In genomic region chr15:43441316-43441715, GRCh38 we compare ENCODE assay signal across 8 cellular contexts. TPM values are rescaled to one million over a fixed set of nuclear protein-coding genes. Genes with fewer than 3 reads are reported as not detected.
A peak's percentile ranks its signal among the peaks of the same experiment; 100 is the strongest.
DNase-seq lines count a peak whose midpoint lies in the region; ATAC-seq, FAIRE-seq and TF ChIP-seq lines count a peak whose summit lies in the region.

No MANE protein-coding gene starts in this region.

- no peaks in the 10 kb centered on the region for H3K27me3 ChIP-seq in HAP-1 (ENCODE audit: low read depth)
- H3K27me3 ChIP-seq in keratinocyte (ENCODE audit: control insufficient read depth, extremely low read depth, insufficient read depth, low read length): no peaks in the 10 kb centered on the region
- H3K27me3 ChIP-seq in foreskin keratinocyte: no peaks in the 10 kb centered on the region

- dilution Hi-C loops in keratinocyte (cut with MboI; ENCODE audit: extremely low pct_ligation_motif_present, low sequenced_read_pairs): no loop called here

- intact Hi-C loops in activated T-helper 1 cell treated with anti-CD3 and anti-CD28 coated beads, Interleukin-12 subunit alpha, Interleukin-12 subunit beta, Interleukin-2, Interleukin-4 antibody, amounts not matched to agents 30 ng/mL and 10 ng/mL and 1 ng/mL, durations not matched to agents 14 hours and 24 hours and 36 hours (cut with micrococcal nuclease): loop anchor here (1.0 kb wide), 5 partner anchors 9 to 308 kb away; no protein-coding TSS in a partner anchor

- ATAC-seq in foreskin keratinocyte: no peak
- ATAC-seq in GM21717 (IDR thresholded peaks at IDR 0.05; ENCODE audit: unreplicated experiment): no peak
- no peak for ATAC-seq in effector memory CD8-positive, alpha-beta T cell (replicated peaks)

- H3K4me2 ChIP-seq in keratinocyte (ENCODE audit: control insufficient read depth, extremely low read depth, insufficient read depth, low read depth, low read length): peak overlapping the region; percentile 58

- H3K4me1 ChIP-seq in HAP-1 (peaks cover 12% of the 10 kb centered on the region), keratinocyte (ENCODE audit: control insufficient read depth, extremely low read depth, insufficient read depth, low read length) (peaks cover 9% of the 10 kb centered on the region), foreskin keratinocyte (peaks cover 8% of the 10 kb centered on the region)

- peak overlapping the region; percentile 4 for H3K9ac ChIP-seq in keratinocyte (ENCODE audit: control insufficient read depth, extremely low read depth, insufficient read depth, low read length)

- no peak overlapping the region for H3K4me3 Mint-ChIP-seq in activated T-helper 1 cell treated with anti-CD3 and anti-CD28 coated beads, Interleukin-12 subunit alpha, Interleukin-12 subunit beta, Interleukin-2, Interleukin-4 antibody, amounts not matched to agents 30 ng/mL and 10 ng/mL and 1 ng/mL, durations not matched to agents 14 hours and 24 hours and 36 hours
- H3K4me3 Mint-ChIP-seq in effector memory CD8-positive, alpha-beta T cell: no peak overlapping the region

- H3K9me3 Mint-ChIP-seq in activated T-helper 1 cell treated with anti-CD3 and anti-CD28 coated beads, Interleukin-12 subunit alpha, Interleukin-12 subunit beta, Interleukin-2, Interleukin-4 antibody, amounts not matched to agents 30 ng/mL and 10 ng/mL and 1 ng/mL, durations not matched to agents 14 hours and 24 hours and 36 hours: no peaks in the 10 kb centered on the region
- no peaks in the 10 kb centered on the region for H3K9me3 Mint-ChIP-seq in effector memory CD8-positive, alpha-beta T cell

- no peaks in the 10 kb centered on the region for H3K27me3 Mint-ChIP-seq in activated T-helper 1 cell treated with anti-CD3 and anti-CD28 coated beads, Interleukin-12 subunit alpha, Interleukin-12 subunit beta, Interleukin-2, Interleukin-4 antibody, amounts not matched to agents 30 ng/mL and 10 ng/mL and 1 ng/mL, durations not matched to agents 14 hours and 24 hours and 36 hours (ENCODE audit: insufficient read depth)
- H3K27me3 Mint-ChIP-seq in effector memory CD8-positive, alpha-beta T cell: no peaks in the 10 kb centered on the region

- H3K36me3 Mint-ChIP-seq in activated T-helper 1 cell treated with anti-CD3 and anti-CD28 coated beads, Interleukin-12 subunit alpha, Interleukin-12 subunit beta, Interleukin-2, Interleukin-4 antibody, amounts not matched to agents 30 ng/mL and 10 ng/mL and 1 ng/mL, durations not matched to agents 14 hours and 24 hours and 36 hours (ENCODE audit: low read depth): peaks cover 12% of the 10 kb centered on the region
- peaks cover 19% of the 10 kb centered on the region for H3K36me3 Mint-ChIP-seq in effector memory CD8-positive, alpha-beta T cell (ENCODE audit: insufficient read depth)

- no peak for FAIRE-seq in keratinocyte (lab: Jason Lieb, UNC)

- H3K79me2 ChIP-seq in keratinocyte (ENCODE audit: control insufficient read depth, insufficient read depth, low read length): no peaks in the 10 kb centered on the region

- H3K4me1 Mint-ChIP-seq in activated T-helper 1 cell treated with anti-CD3 and anti-CD28 coated beads, Interleukin-12 subunit alpha, Interleukin-12 subunit beta, Interleukin-2, Interleukin-4 antibody, amounts not matched to agents 30 ng/mL and 10 ng/mL and 1 ng/mL, durations not matched to agents 14 hours and 24 hours and 36 hours (ENCODE audit: low read depth): peaks cover 10% of the 10 kb centered on the region
- H3K4me1 Mint-ChIP-seq in effector memory CD8-positive, alpha-beta T cell (ENCODE audit: low read depth in 2 of 2): no peaks in the 10 kb centered on the region

- no peak overlapping the region for H3K4me3 ChIP-seq in HAP-1
- H3K4me3 ChIP-seq in keratinocyte (ENCODE audit: control insufficient read depth in 2 of 3, extremely low read depth in 1 of 3, insufficient read depth in 2 of 3, low read depth in 1 of 3, low read length in 3 of 3): no peak overlapping the region

- in situ Hi-C loops in HAP-1 (cut with MboI; ENCODE audit: low sequenced_read_pairs): loop anchor here (10.0 kb wide), 1 partner anchor 63 kb away; no protein-coding TSS in a partner anchor

- no peaks in the 10 kb centered on the region for H4K20me1 ChIP-seq in keratinocyte (ENCODE audit: control insufficient read depth, extremely low read depth, insufficient read depth, low read length)

- TF ChIP-seq CTCF in keratinocyte (optimal IDR thresholded peaks at IDR 0.05 in 1 of 3, IDR thresholded peaks at IDR 0.05 in 1 of 3, conservative IDR thresholded peaks at IDR 0.05 in 1 of 3; ENCODE audit: extremely low read depth in 1 of 3, insufficient read depth in 2 of 3, low read length in 3 of 3) (no peak), foreskin keratinocyte (conservative IDR thresholded peaks at IDR 0.05) (no peak)

- H3K27ac ChIP-seq in keratinocyte (ENCODE audit: control insufficient read depth, insufficient read depth, low read length) (peak overlapping the region; percentile 56), foreskin keratinocyte (no peak overlapping the region)

- DNase-seq in AG08395 (ENCODE audit: low spot score): peak; percentile 30
- peak; percentile 32 to 48 for DNase-seq in HAP-1 (ENCODE audit: low spot score in 2 of 2)
- peak; percentile 24 for DNase-seq in activated T-helper 1 cell treated with anti-CD3 and anti-CD28 coated beads, Interleukin-12 subunit alpha, Interleukin-12 subunit beta, Interleukin-2, Interleukin-4 antibody, amounts not matched to agents 30 ng/mL and 10 ng/mL and 1 ng/mL, durations not matched to agents 14 hours and 24 hours and 36 hours (ENCODE audit: low spot score)
- DNase-seq in keratinocyte (ENCODE audit: low read depth, low spot score): no peak
- DNase-seq in foreskin keratinocyte: no peak
- DNase-seq in effector memory CD8-positive, alpha-beta T cell: no peak
- no peak for DNase-seq in DMS153 (lab: John Stamatoyannopoulos, UW)

- H3K9me1 ChIP-seq in keratinocyte (ENCODE audit: control insufficient read depth, extremely low read depth, insufficient read depth, low read length): no peaks in the 10 kb centered on the region

- no peak overlapping the region for H2AFZ ChIP-seq in keratinocyte (ENCODE audit: control insufficient read depth, low read length)

- H3K9me3 ChIP-seq in HAP-1: no peaks in the 10 kb centered on the region
- H3K9me3 ChIP-seq in keratinocyte (ENCODE audit: control insufficient read depth, low read depth, low read length): no peaks in the 10 kb centered on the region

- H3K36me3 ChIP-seq in HAP-1 (replicated peaks) (peaks cover 17% of the 10 kb centered on the region), keratinocyte (ENCODE audit: control insufficient read depth in 2 of 2, extremely low read depth in 1 of 2, insufficient read depth in 2 of 2, low read length in 2 of 2) (peaks cover 4 to 5% of the 10 kb centered on the region in 2 experiments)

- peak overlapping the region; percentile 92 for H3K27ac Mint-ChIP-seq in activated T-helper 1 cell treated with anti-CD3 and anti-CD28 coated beads, Interleukin-12 subunit alpha, Interleukin-12 subunit beta, Interleukin-2, Interleukin-4 antibody, amounts not matched to agents 30 ng/mL and 10 ng/mL and 1 ng/mL, durations not matched to agents 14 hours and 24 hours and 36 hours
- no peak overlapping the region for H3K27ac Mint-ChIP-seq in effector memory CD8-positive, alpha-beta T cell

RNA-seq across cellular contexts. Expression of gene TP53BP1, which starts 51.6 kb away (rescaled TPM):
- total RNA-seq in activated T-helper 1 cell treated with anti-CD3 and anti-CD28 coated beads, Interleukin-12 subunit alpha, Interleukin-12 subunit beta, Interleukin-2, Interleukin-4 antibody, amounts not matched to agents 30 ng/mL and 10 ng/mL and 1 ng/mL, durations not matched to agents 14 hours and 24 hours and 36 hours: 44.1 and 46.1 TPM in 2 replicates
- polyA plus RNA-seq in keratinocyte (26.2 to 36.7 TPM (median 30.7 TPM) in 3 replicates), foreskin keratinocyte (13.1 and 13.3 TPM in 2 replicates)
- 12.6 TPM for polyA plus RNA-seq in keratinocyte (2011; ENCODE audit: low read depth)
- polyA plus RNA-seq in keratinocyte (2011; cell fraction: cytosol; rRNA removed): 16.0 and 20.9 TPM in 2 replicates
- 68.7 and 71.0 TPM in 2 replicates for polyA plus RNA-seq in keratinocyte (2011; cell fraction: nucleus; rRNA removed)
- 11.1 and 18.4 TPM in 2 replicates for polyA plus RNA-seq in keratinocyte (2012; ENCODE audit: low replicate concordance)
- polyA minus RNA-seq in keratinocyte: 43.9 to 57.9 TPM (median 48.9 TPM) in 3 replicates
- polyA minus RNA-seq in keratinocyte (2011; cell fraction: cytosol; rRNA and poly(A)+ RNA removed): 16.9 TPM
- 47.1 and 88.3 TPM in 2 replicates for polyA minus RNA-seq in keratinocyte (2011; cell fraction: nucleus; rRNA and poly(A)+ RNA removed)
- 31.5 and 33.0 TPM in 2 replicates for total RNA-seq in foreskin keratinocyte

Comparison
In these comparisons a context has a peak if more than half of its experiments do, and no peak if none do; other contexts are left out.
1. DNase-seq: peak in AG08395 (single experiment), HAP-1 (2 of 2) and activated T-helper 1 cell treated with anti-CD3 and anti-CD28 coated beads, Interleukin-12 subunit alpha, Interleukin-12 subunit beta, Interleukin-2, Interleukin-4 antibody, amounts not matched to agents 30 ng/mL and 10 ng/mL and 1 ng/mL, durations not matched to agents 14 hours and 24 hours and 36 hours (single experiment); none in keratinocyte (single experiment), foreskin keratinocyte (0 of 2), effector memory CD8-positive, alpha-beta T cell (0 of 3) and DMS153 (single experiment).